ENCODE assay signal across 1 cellular context in genomic region chr2:18435425-18436037, GRCh38.
TF ChIP-seq lines count a peak whose summit lies in the region.

No MANE protein-coding gene starts in this region.

TF ChIP-seq in GM23338, 12 proteins besides CTCF, POLR2A, EP300 and RAD21 (continued from another document):
- no peak for TF ChIP-seq ZNF462 (CRISPR knock-in tag; IDR thresholded peaks at IDR 0.05)
